1 cellular context compared by ENCODE assay signal in the genomic region with DNA sequence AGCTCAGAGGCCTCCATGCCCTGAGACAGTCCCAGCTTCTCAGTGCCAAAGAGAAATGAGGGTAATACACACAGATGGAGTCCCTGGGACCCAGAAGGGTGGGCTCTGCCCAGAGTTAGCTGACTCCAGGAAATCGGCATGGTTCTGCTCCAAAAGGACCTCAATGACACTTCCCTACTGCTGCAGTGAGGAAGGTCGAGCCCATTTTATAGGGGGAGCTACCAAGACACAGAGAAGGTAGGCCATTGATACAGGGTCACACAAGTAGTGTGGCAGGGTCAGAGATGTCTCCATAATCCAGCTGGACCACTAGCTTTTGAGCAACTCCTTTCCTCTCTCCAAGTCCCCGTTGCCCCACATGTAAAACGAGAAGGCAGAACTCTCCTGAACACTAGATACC.
TF ChIP-seq lines count a peak whose summit lies in the region.

No MANE protein-coding gene starts in this region.

TF ChIP-seq in H1, 55 proteins besides CTCF, POLR2A, EP300 and RAD21 (continued from another document):
- TF ChIP-seq, protein P1, sequence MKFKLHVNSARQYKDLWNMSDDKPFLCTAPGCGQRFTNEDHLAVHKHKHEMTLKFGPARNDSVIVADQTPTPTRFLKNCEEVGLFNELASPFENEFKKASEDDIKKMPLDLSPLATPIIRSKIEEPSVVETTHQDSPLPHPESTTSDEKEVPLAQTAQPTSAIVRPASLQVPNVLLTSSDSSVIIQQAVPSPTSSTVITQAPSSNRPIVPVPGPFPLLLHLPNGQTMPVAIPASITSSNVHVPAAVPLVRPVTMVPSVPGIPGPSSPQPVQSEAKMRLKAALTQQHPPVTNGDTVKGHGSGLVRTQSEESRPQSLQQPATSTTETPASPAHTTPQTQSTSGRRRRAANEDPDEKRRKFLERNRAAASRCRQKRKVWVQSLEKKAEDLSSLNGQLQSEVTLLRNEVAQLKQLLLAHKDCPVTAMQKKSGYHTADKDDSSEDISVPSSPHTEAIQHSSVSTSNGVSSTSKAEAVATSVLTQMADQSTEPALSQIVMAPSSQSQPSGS (IDR thresholded peaks at IDR 0.05; ENCODE audit: low read length) = no peak
